In genomic region chr11:68402355-68403031, GRCh38 we compare ENCODE assay signal across 3 cellular contexts.
TF ChIP-seq lines count a peak whose summit lies in the region.

No MANE protein-coding gene starts in this region.

TF ChIP-seq in SK-N-SH, 30 proteins besides CTCF, POLR2A, EP300 and RAD21:
- TF ChIP-seq, protein P1, sequence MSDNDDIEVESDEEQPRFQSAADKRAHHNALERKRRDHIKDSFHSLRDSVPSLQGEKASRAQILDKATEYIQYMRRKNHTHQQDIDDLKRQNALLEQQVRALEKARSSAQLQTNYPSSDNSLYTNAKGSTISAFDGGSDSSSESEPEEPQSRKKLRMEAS (IDR thresholded peaks at IDR 0.05; ENCODE audit: low read depth): no peak
- TF ChIP-seq TEAD4 (IDR thresholded peaks at IDR 0.05; ENCODE audit: borderline replicate concordance, insufficient read depth) (no peak), SIN3A (IDR thresholded peaks at IDR 0.05; ENCODE audit: borderline replicate concordance, low read depth, low read length) (no peak), FOXJ3 (CRISPR knock-in tag; IDR thresholded peaks at IDR 0.05) (no peak), RCOR1 (IDR thresholded peaks at IDR 0.05; ENCODE audit: low read length) (no peak), MEF2A (IDR thresholded peaks at IDR 0.05; ENCODE audit: borderline replicate concordance, low read depth) (no peak)
TF ChIP-seq in SK-N-SH: peak in this region for 0.

TF ChIP-seq in SK-N-SH treated with all-trans-retinoic acid at 6 μM for 48 hours, 23 proteins besides CTCF, POLR2A, EP300 and RAD21:
- TF ChIP-seq ZFP30 (CRISPR knock-in tag; IDR thresholded peaks at IDR 0.05) (no peak), ESRRG (CRISPR knock-in tag; IDR thresholded peaks at IDR 0.05) (no peak), ARNTL (CRISPR knock-in tag; IDR thresholded peaks at IDR 0.05; ENCODE audit: borderline replicate concordance, low read depth) (no peak), CSRNP3 (CRISPR knock-in tag; IDR thresholded peaks at IDR 0.05) (no peak), TCF4 (CRISPR knock-in tag; IDR thresholded peaks at IDR 0.05; ENCODE audit: borderline replicate concordance) (no peak), PPARA (CRISPR knock-in tag; IDR thresholded peaks at IDR 0.05; ENCODE audit: borderline replicate concordance) (no peak), SNAI2 (CRISPR knock-in tag; IDR thresholded peaks at IDR 0.05) (no peak), ZC3H10 (CRISPR knock-in tag; IDR thresholded peaks at IDR 0.05) (no peak), OSR1 (CRISPR knock-in tag; IDR thresholded peaks at IDR 0.05) (no peak), ZNF565 (CRISPR knock-in tag; conservative IDR thresholded peaks at IDR 0.05; ENCODE audit: low read depth) (no peak), ZNF70 (CRISPR knock-in tag; IDR thresholded peaks at IDR 0.05) (no peak), RARB (CRISPR knock-in tag; IDR thresholded peaks at IDR 0.05) (no peak)
- TF ChIP-seq, protein P2, sequence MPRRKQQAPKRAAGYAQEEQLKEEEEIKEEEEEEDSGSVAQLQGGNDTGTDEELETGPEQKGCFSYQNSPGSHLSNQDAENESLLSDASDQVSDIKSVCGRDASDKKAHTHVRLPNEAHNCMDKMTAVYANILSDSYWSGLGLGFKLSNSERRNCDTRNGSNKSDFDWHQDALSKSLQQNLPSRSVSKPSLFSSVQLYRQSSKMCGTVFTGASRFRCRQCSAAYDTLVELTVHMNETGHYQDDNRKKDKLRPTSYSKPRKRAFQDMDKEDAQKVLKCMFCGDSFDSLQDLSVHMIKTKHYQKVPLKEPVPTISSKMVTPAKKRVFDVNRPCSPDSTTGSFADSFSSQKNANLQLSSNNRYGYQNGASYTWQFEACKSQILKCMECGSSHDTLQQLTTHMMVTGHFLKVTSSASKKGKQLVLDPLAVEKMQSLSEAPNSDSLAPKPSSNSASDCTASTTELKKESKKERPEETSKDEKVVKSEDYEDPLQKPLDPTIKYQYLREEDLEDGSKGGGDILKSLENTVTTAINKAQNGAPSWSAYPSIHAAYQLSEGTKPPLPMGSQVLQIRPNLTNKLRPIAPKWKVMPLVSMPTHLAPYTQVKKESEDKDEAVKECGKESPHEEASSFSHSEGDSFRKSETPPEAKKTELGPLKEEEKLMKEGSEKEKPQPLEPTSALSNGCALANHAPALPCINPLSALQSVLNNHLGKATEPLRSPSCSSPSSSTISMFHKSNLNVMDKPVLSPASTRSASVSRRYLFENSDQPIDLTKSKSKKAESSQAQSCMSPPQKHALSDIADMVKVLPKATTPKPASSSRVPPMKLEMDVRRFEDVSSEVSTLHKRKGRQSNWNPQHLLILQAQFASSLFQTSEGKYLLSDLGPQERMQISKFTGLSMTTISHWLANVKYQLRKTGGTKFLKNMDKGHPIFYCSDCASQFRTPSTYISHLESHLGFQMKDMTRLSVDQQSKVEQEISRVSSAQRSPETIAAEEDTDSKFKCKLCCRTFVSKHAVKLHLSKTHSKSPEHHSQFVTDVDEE (CRISPR knock-in tag; IDR thresholded peaks at IDR 0.05): no peak
- TF ChIP-seq, protein P3, sequence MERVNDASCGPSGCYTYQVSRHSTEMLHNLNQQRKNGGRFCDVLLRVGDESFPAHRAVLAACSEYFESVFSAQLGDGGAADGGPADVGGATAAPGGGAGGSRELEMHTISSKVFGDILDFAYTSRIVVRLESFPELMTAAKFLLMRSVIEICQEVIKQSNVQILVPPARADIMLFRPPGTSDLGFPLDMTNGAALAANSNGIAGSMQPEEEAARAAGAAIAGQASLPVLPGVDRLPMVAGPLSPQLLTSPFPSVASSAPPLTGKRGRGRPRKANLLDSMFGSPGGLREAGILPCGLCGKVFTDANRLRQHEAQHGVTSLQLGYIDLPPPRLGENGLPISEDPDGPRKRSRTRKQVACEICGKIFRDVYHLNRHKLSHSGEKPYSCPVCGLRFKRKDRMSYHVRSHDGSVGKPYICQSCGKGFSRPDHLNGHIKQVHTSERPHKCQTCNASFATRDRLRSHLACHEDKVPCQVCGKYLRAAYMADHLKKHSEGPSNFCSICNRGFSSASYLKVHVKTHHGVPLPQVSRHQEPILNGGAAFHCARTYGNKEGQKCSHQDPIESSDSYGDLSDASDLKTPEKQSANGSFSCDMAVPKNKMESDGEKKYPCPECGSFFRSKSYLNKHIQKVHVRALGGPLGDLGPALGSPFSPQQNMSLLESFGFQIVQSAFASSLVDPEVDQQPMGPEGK (CRISPR knock-in tag; IDR thresholded peaks at IDR 0.05; ENCODE audit: borderline replicate concordance): no peak

TF ChIP-seq in H1, 55 proteins besides CTCF, POLR2A, EP300 and RAD21:
- TF ChIP-seq JUND (IDR thresholded peaks at IDR 0.05; ENCODE audit: low read length) (no peak), SIN3A (conservative IDR thresholded peaks at IDR 0.05 in 1 of 2, IDR thresholded peaks at IDR 0.05 in 1 of 2; ENCODE audit: low read depth in 1 of 2, low read length in 2 of 2) (0 out of 4 replicates have a peak, but pooled peaks of 1 of the 2 experiments have one; percentile 34), TBP (IDR thresholded peaks at IDR 0.05; ENCODE audit: low read depth, low read length) (no peak), SP1 (IDR thresholded peaks at IDR 0.05; ENCODE audit: low read depth, low read length) (no peak), EZH2 (IDR thresholded peaks at IDR 0.05; ENCODE audit: low read depth, low read length, severe bottlenecking) (no peak)
TF ChIP-seq in H1: peak in this region for 1.
